8 cellular contexts compared by ENCODE assay signal in genomic region chr6:41027251-41027650, GRCh38. TPM values are rescaled to one million over a fixed set of nuclear protein-coding genes. Genes with fewer than 3 reads are reported as not detected.
DNase-seq lines count a peak whose midpoint lies in the region; ATAC-seq and TF ChIP-seq lines count a peak whose summit lies in the region.

No MANE protein-coding gene starts in this region.

- peak overlapping the region in 4 of 5 donors; percentile 26 to 88 (median 84) for H3K27ac ChIP-seq in stomach

- H3K36me3 ChIP-seq in iPS-15b (ENCODE audit: control insufficient read depth, insufficient read depth, low read length) (no peaks in the 10 kb centered on the region), stomach (peaks cover 0 to 22% (median 0%) of the 10 kb centered on the region in 4 donors)

- H3K4me1 ChIP-seq in iPS-15b (ENCODE audit: control insufficient read depth, insufficient read depth, low read length) (peaks cover 11% of the 10 kb centered on the region), stomach (peaks cover 15 to 44% (median 32%) of the 10 kb centered on the region in 4 donors)

- peak overlapping the region; percentile 56 for H3K9ac ChIP-seq in iPS-15b (ENCODE audit: low read depth, low read length)

- no peak for TF ChIP-seq POLR2A in stomach (IDR thresholded peaks at IDR 0.05)

- H3K36me3 Mint-ChIP-seq in activated CD4-positive, alpha-beta T cell treated with anti-CD3 and anti-CD28 coated beads for 36 hours (ENCODE audit: low read depth), result no peaks in the 10 kb centered on the region
- no peaks in the 10 kb centered on the region for H3K36me3 Mint-ChIP-seq in activated B cell treated with CpG ODN at 0.5 μM for 24 hours (ENCODE audit: low read depth)

- intact Hi-C loops in activated CD4-positive, alpha-beta T cell treated with anti-CD3 and anti-CD28 coated beads for 36 hours (cut with DNase I, micrococcal nuclease), result loop anchor here (1.0 to 5.0 kb wide), 3 partner anchors 21 to 290 kb away; no protein-coding TSS in a partner anchor
- intact Hi-C loops in activated B cell treated with CpG ODN at 0.5 μM for 24 hours (cut with micrococcal nuclease), result loop anchor here (1.0 to 5.0 kb wide), 2 partner anchors 21 to 1665 kb away; no protein-coding TSS in a partner anchor
- intact Hi-C loops in stomach (cut with DNase I; ENCODE audit: low total_unique reads), result loop anchor here (10.0 kb wide), 1 partner anchor 112 kb away; no protein-coding TSS in a partner anchor

- no peak for TF ChIP-seq EP300 in stomach (IDR thresholded peaks at IDR 0.05)

- POLR2A ChIA-PET in activated CD4-positive, alpha-beta T cell treated with anti-CD3 and anti-CD28 coated beads for 36 hours (lab: Charles Lee), result interaction anchor here (1.2 kb wide), 1 partner anchor 32 kb away, joined by 3 read pairs; no protein-coding TSS in a partner anchor
- POLR2A ChIA-PET in activated B cell treated with CpG ODN at 0.5 μM for 24 hours (lab: Charles Lee), result interaction anchor here (1.4 to 1.5 kb wide), 2 partner anchors 44 to 46 kb away, joined by 8 to 10 read pairs; partner anchors contain the start of genes NFYA and OARD1

- H3K9me3 ChIP-seq in iPS-15b (ENCODE audit: control insufficient read depth, insufficient read depth, low read length) (no peaks in the 10 kb centered on the region), stomach (no peaks in the 10 kb centered on the region)

- TF ChIP-seq CTCF in activated B cell treated with CpG ODN at 0.5 μM for 24 hours (IDR thresholded peaks at IDR 0.05), result no peak
- no peak for TF ChIP-seq CTCF in stomach (IDR thresholded peaks at IDR 0.05)

- CTCF ChIA-PET in activated CD4-positive, alpha-beta T cell treated with anti-CD3 and anti-CD28 coated beads for 36 hours (lab: Charles Lee), result interaction anchor here (0.6 to 3.4 kb wide), 19 partner anchors 8 to 1152 kb away, joined by 3 to 27 read pairs (median 5); partner anchors contain the start of gene TSPO2
- CTCF ChIA-PET in activated B cell treated with CpG ODN at 0.5 μM for 24 hours (lab: Charles Lee), result interaction anchor here (1.0 to 2.1 kb wide), 6 partner anchors 10 to 1665 kb away, joined by 3 to 16 read pairs (median 8); no protein-coding TSS in a partner anchor

- peaks cover 17% of the 10 kb centered on the region for H3K4me1 Mint-ChIP-seq in activated CD4-positive, alpha-beta T cell treated with anti-CD3 and anti-CD28 coated beads for 36 hours
- peaks cover 20% of the 10 kb centered on the region for H3K4me1 Mint-ChIP-seq in activated B cell treated with CpG ODN at 0.5 μM for 24 hours

- H3K4me3 ChIP-seq in iPS-15b (ENCODE audit: low read depth, low read length), result peak overlapping the region; percentile 60
- H3K4me3 ChIP-seq in stomach, result peak overlapping the region; percentile 45 to 48 (median 47)

- H3K27me3 Mint-ChIP-seq in activated CD4-positive, alpha-beta T cell treated with anti-CD3 and anti-CD28 coated beads for 36 hours, result no peaks in the 10 kb centered on the region
- no peaks in the 10 kb centered on the region for H3K27me3 Mint-ChIP-seq in activated B cell treated with CpG ODN at 0.5 μM for 24 hours

- no peak for DNase-seq in activated CD4-positive, alpha-beta T cell treated with anti-CD3 and anti-CD28 coated beads for 36 hours
- no peak for DNase-seq in activated CD4-positive, alpha-beta T cell treated with anti-CD3 and anti-CD28 coated beads for 4 hours
- no peak for DNase-seq in activated B cell treated with CpG ODN at 0.5 μM for 24 hours
- DNase-seq in stomach, result no peak
- no peak for DNase-seq in anterior cingulate cortex (lab: John Stamatoyannopoulos, UW)
- DNase-seq in NCI-H2107 (lab: John Stamatoyannopoulos, UW), result no peak

- peak overlapping the region; percentile 73 for H3K4me3 Mint-ChIP-seq in activated CD4-positive, alpha-beta T cell treated with anti-CD3 and anti-CD28 coated beads for 36 hours
- peak overlapping the region; percentile 84 for H3K4me3 Mint-ChIP-seq in activated B cell treated with CpG ODN at 0.5 μM for 24 hours

- 32 to 53% (median 38%) methylated on average over 5 of the region's 5 CpGs for WGBS in stomach, 5 donors

- ATAC-seq in activated CD4-positive, alpha-beta T cell treated with anti-CD3 and anti-CD28 coated beads for 36 hours, result no peak
- peak; percentile 1 for ATAC-seq in activated B cell treated with CpG ODN at 0.5 μM for 24 hours (ENCODE audit: low read depth)
- no peak for ATAC-seq in GM18502 (IDR thresholded peaks at IDR 0.05; ENCODE audit: poor library complexity, unreplicated experiment)

- H3K27ac Mint-ChIP-seq in activated CD4-positive, alpha-beta T cell treated with anti-CD3 and anti-CD28 coated beads for 36 hours, result peak overlapping the region; percentile 73
- H3K27ac Mint-ChIP-seq in activated B cell treated with CpG ODN at 0.5 μM for 24 hours, result peak overlapping the region; percentile 20

- no peaks in the 10 kb centered on the region for H3K9me3 Mint-ChIP-seq in activated CD4-positive, alpha-beta T cell treated with anti-CD3 and anti-CD28 coated beads for 36 hours (ENCODE audit: low read depth)
- no peaks in the 10 kb centered on the region for H3K9me3 Mint-ChIP-seq in activated B cell treated with CpG ODN at 0.5 μM for 24 hours

- no peaks in the 10 kb centered on the region for H3K27me3 ChIP-seq in iPS-15b (ENCODE audit: control insufficient read depth, insufficient read depth, low read length)
- no peaks in the 10 kb centered on the region for H3K27me3 ChIP-seq in stomach

RNA-seq across cellular contexts. Expression of gene UNC5CL, which starts 11.8 kb away (rescaled TPM):
- 1 to 10 TPM; 1.8 to 1.9 TPM for total RNA-seq in activated CD4-positive, alpha-beta T cell treated with anti-CD3 and anti-CD28 coated beads for 36 hours
- total RNA-seq in activated B cell treated with CpG ODN at 0.5 μM for 24 hours (1.7 and 2.2 TPM in 2 replicates), stomach (10 to 100 TPM in 4 of 5 donors, 1 to 10 TPM in 1; 2.3 to 84.8 (median 58.3) TPM)
- 10 to 100 TPM in 1 of 3 donors, 1 to 10 TPM in 2; 4.4 to 13.0 (median 9.7) TPM for polyA plus RNA-seq in stomach

RNA-seq across cellular contexts. Expression of gene TSPO2, which starts 15.0 kb away (rescaled TPM):
- total RNA-seq in activated CD4-positive, alpha-beta T cell treated with anti-CD3 and anti-CD28 coated beads for 36 hours, result not detected
- not detected in 2 replicates for total RNA-seq in activated B cell treated with CpG ODN at 0.5 μM for 24 hours
- total RNA-seq in stomach, result not detected
- polyA plus RNA-seq in stomach, result 1 to 10 TPM in 1 of 3 donors, under 1 TPM in 2; 0.15 to 1.4 (median 0.92) TPM

RNA-seq across cellular contexts. Expression of gene APOBEC2, which starts 25.8 kb away (rescaled TPM):
- not detected for total RNA-seq in activated CD4-positive, alpha-beta T cell treated with anti-CD3 and anti-CD28 coated beads for 36 hours
- total RNA-seq in activated B cell treated with CpG ODN at 0.5 μM for 24 hours (not detected in 2 replicates), stomach (10 to 100 TPM in 1 of 5 donors, 1 to 10 TPM in 1, not detected in 3; 7.2 to 12.6 TPM)
- polyA plus RNA-seq in stomach, result 10 to 100 TPM in 2 of 3 donors, 1 to 10 TPM in 1; 7.6 to 36.7 (median 11.3) TPM

RNA-seq across cellular contexts. Expression of gene OARD1, which starts 44.9 kb away (rescaled TPM):
- total RNA-seq in activated CD4-positive, alpha-beta T cell treated with anti-CD3 and anti-CD28 coated beads for 36 hours, result 10 to 100 TPM; 35.3 to 45.1 TPM
- 30.7 and 37.1 TPM in 2 replicates for total RNA-seq in activated B cell treated with CpG ODN at 0.5 μM for 24 hours
- 10 to 100 TPM in 3 of 5 donors, 1 to 10 TPM in 2; 1.2 to 39.7 (median 26.4) TPM for total RNA-seq in stomach
- 10 to 100 TPM; 36.1 to 69.0 (median 36.6) TPM for polyA plus RNA-seq in stomach

RNA-seq across cellular contexts. Expression of gene NFYA, which starts 45.5 kb away (rescaled TPM):
- total RNA-seq in activated CD4-positive, alpha-beta T cell treated with anti-CD3 and anti-CD28 coated beads for 36 hours, result 10 to 100 TPM; 31.5 to 38.2 TPM
- total RNA-seq in activated B cell treated with CpG ODN at 0.5 μM for 24 hours (33.7 and 35.1 TPM in 2 replicates), stomach (10 to 100 TPM in 4 of 5 donors, 1 to 10 TPM in 1; 8.1 to 35.0 (median 20.0) TPM)
- 1 to 10 TPM; 5.0 to 7.6 (median 5.9) TPM for polyA plus RNA-seq in stomach
